8 cellular contexts compared by ENCODE assay signal in genomic region chr7:155456772-155457543, GRCh38. TPM values are rescaled to one million over a fixed set of nuclear protein-coding genes. Genes with fewer than 3 reads are reported as not detected.
DNase-seq lines count a peak whose midpoint lies in the region; ATAC-seq and TF ChIP-seq lines count a peak whose summit lies in the region.

No MANE protein-coding gene starts in this region.

- TF ChIP-seq EP300 in upper lobe of left lung (IDR thresholded peaks at IDR 0.05), result no peak

- CTCF ChIA-PET in activated CD4-positive, alpha-beta memory T cell treated with anti-CD3 and anti-CD28 coated beads, Interleukin-2, amount 10 ng/mL, durations not matched to agents 7 days and 5 days (lab: Charles Lee), result no interaction called here

- no peak for TF ChIP-seq POLR2A in upper lobe of left lung (IDR thresholded peaks at IDR 0.05)

- H3K9me3 Mint-ChIP-seq in activated CD4-positive, alpha-beta memory T cell treated with anti-CD3 and anti-CD28 coated beads, Interleukin-2, amount 10 ng/mL, durations not matched to agents 7 days and 5 days, result no peaks in the 10 kb centered on the region
- H3K9me3 Mint-ChIP-seq in naive thymus-derived CD8-positive, alpha-beta T cell, result peaks cover 0 to 3% (median 0%) of the 10 kb centered on the region in 9 donors

- peaks cover 11% of the 10 kb centered on the region for H3K36me3 Mint-ChIP-seq in activated CD4-positive, alpha-beta memory T cell treated with anti-CD3 and anti-CD28 coated beads, Interleukin-2, amount 10 ng/mL, durations not matched to agents 7 days and 5 days (ENCODE audit: low read depth)
- H3K36me3 Mint-ChIP-seq in naive thymus-derived CD8-positive, alpha-beta T cell, result peaks cover 0 to 5% (median 0%) of the 10 kb centered on the region in 3 donors

- H3K4me1 Mint-ChIP-seq in activated CD4-positive, alpha-beta memory T cell treated with anti-CD3 and anti-CD28 coated beads, Interleukin-2, amount 10 ng/mL, durations not matched to agents 7 days and 5 days, result peaks cover 11% of the 10 kb centered on the region
- peaks cover 9 to 43% (median 22%) of the 10 kb centered on the region in 4 donors for H3K4me1 Mint-ChIP-seq in naive thymus-derived CD8-positive, alpha-beta T cell

- no peak overlapping the region for H3K27ac Mint-ChIP-seq in activated CD4-positive, alpha-beta memory T cell treated with anti-CD3 and anti-CD28 coated beads, Interleukin-2, amount 10 ng/mL, durations not matched to agents 7 days and 5 days
- no peak overlapping the region for H3K27ac Mint-ChIP-seq in naive thymus-derived CD8-positive, alpha-beta T cell

- no peak for ATAC-seq in naive thymus-derived CD8-positive, alpha-beta T cell
- ATAC-seq in upper lobe of left lung (ENCODE audit: low FRiP score in 2 of 2), result peak in 1 of 2 donors; percentile 87
- no peak for ATAC-seq in HG03520 (IDR thresholded peaks at IDR 0.05; ENCODE audit: unreplicated experiment)

- H3K27me3 ChIP-seq in upper lobe of left lung, result peaks cover 3 to 90% (median 60%) of the 10 kb centered on the region in 4 donors

- DNase-seq in COLO668 (lab: John Stamatoyannopoulos, UW; ENCODE audit: unreplicated experiment) (peak; percentile 62), HT1080 (ENCODE audit: low read depth) (peak; percentile 11), fibroblast of peridontal ligament (ENCODE audit: extremely low read depth) (peak; percentile 13), upper lobe of left lung (peak; percentile 28 to 93), NCI-H226 (no peak)
- no peak for DNase-seq in activated CD4-positive, alpha-beta memory T cell treated with anti-CD3 and anti-CD28 coated beads, Interleukin-2, amount 10 ng/mL, durations not matched to agents 7 days and 5 days
- DNase-seq in naive thymus-derived CD8-positive, alpha-beta T cell, result no peak

- H3K4me3 ChIP-seq in upper lobe of left lung, result peak overlapping the region in 3 of 4 donors; percentile 31 to 52 (median 52)

- peaks cover 79% of the 10 kb centered on the region for H3K27me3 Mint-ChIP-seq in activated CD4-positive, alpha-beta memory T cell treated with anti-CD3 and anti-CD28 coated beads, Interleukin-2, amount 10 ng/mL, durations not matched to agents 7 days and 5 days
- peaks cover 20 to 76% (median 62%) of the 10 kb centered on the region in 5 donors for H3K27me3 Mint-ChIP-seq in naive thymus-derived CD8-positive, alpha-beta T cell

- H3K36me3 ChIP-seq in upper lobe of left lung, result no peaks in the 10 kb centered on the region

- peaks cover 29 to 58% (median 33%) of the 10 kb centered on the region in 4 donors for H3K4me1 ChIP-seq in upper lobe of left lung

- 3 to 5% methylated on average over 33 to 67 of the region's 67 CpGs for WGBS in upper lobe of left lung, 2 donors

- peak overlapping the region; percentile 53 for H3K4me3 Mint-ChIP-seq in activated CD4-positive, alpha-beta memory T cell treated with anti-CD3 and anti-CD28 coated beads, Interleukin-2, amount 10 ng/mL, durations not matched to agents 7 days and 5 days
- H3K4me3 Mint-ChIP-seq in naive thymus-derived CD8-positive, alpha-beta T cell, result peak overlapping the region; percentile 50 to 88 (median 74)

- H3K9me3 ChIP-seq in upper lobe of left lung, result no peaks in the 10 kb centered on the region

- POLR2A ChIA-PET in activated CD4-positive, alpha-beta memory T cell treated with anti-CD3 and anti-CD28 coated beads, Interleukin-2, amount 10 ng/mL, durations not matched to agents 7 days and 5 days (lab: Charles Lee), result no interaction called here
- POLR2A ChIA-PET in naive thymus-derived CD8-positive, alpha-beta T cell (lab: Charles Lee), result no interaction called here

- no peak for TF ChIP-seq CTCF in upper lobe of left lung (IDR thresholded peaks at IDR 0.05)

- H3K27ac ChIP-seq in upper lobe of left lung, result no peak overlapping the region

RNA-seq across cellular contexts. Expression of gene EN2, which starts 1.0 kb away (rescaled TPM):
- total RNA-seq in HT1080 (2014; rRNA removed; shearing (Covaris generic)), result not detected in 2 replicates
- polyA plus RNA-seq in HT1080 (2015; cell fraction: cytosol; rRNA removed), result 0.02 TPM in 1 of 2 replicates, not detected in the other
- polyA plus RNA-seq in HT1080 (2015; cell fraction: nucleus; rRNA removed), result 0.11 TPM in 1 of 2 replicates, not detected in the other
- total RNA-seq in activated CD4-positive, alpha-beta memory T cell treated with anti-CD3 and anti-CD28 coated beads, Interleukin-2, amount 10 ng/mL, durations not matched to agents 7 days and 5 days, result not detected
- total RNA-seq in naive thymus-derived CD8-positive, alpha-beta T cell, result not detected
- polyA plus RNA-seq in naive thymus-derived CD8-positive, alpha-beta T cell, result not detected
- not detected for total RNA-seq in upper lobe of left lung

Comparison
In these comparisons a context has a peak if more than half of its experiments do, and no peak if none do; other contexts are left out.
1. DNase-seq: peak in COLO668 (single experiment), HT1080 (single experiment), fibroblast of peridontal ligament (single experiment) and upper lobe of left lung (2 of 2); none in activated CD4-positive, alpha-beta memory T cell treated with anti-CD3 and anti-CD28 coated beads, Interleukin-2, amount 10 ng/mL, durations not matched to agents 7 days and 5 days (single experiment), naive thymus-derived CD8-positive, alpha-beta T cell (0 of 10) and NCI-H226 (single experiment).